Comparison of ENCODE assay signal across 13 cellular contexts in the genomic region with DNA sequence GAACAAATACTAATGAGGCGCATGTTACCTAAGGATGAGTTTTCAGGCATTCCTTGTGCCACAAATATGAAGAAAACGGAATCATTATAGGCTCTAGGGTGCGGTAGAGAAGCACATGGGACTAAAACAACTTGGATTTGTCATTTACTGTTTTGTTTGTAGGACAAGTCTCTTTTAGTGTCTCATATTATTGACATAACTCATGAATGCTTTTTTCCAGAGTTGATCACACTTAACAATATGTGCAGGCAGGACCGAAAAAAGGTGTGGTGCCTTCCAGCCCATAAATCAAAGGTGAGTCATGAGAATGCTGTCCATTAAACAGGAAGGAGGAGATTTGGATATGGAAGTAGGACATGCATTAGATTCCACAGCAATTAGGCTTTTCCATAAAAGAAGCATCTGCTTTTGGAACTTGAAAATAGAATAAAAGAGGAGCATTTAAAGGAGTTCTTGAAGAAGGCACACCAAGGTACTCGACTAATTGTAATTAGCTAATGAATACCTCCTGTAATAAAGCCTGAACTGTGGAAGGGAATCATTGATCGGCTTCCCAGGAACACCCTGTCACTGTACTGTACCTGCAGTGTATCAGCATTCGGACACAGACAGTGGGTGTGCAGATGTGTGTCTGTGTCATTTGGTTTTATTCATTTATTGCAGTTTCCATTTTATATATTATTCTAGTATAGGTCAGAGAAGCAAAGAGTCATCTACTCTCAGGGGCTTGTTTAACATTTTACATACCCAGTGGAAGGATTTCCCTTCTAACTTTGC.
DNase-seq lines count a peak whose midpoint lies in the region; ATAC-seq, FAIRE-seq and TF ChIP-seq lines count a peak whose summit lies in the region.
"Had no signal": no experiment of that assay in that cellular context is flagged by ENCODE, and none has a peak within 500 bp of the region (broad histone marks: within the 10 kb centered on the region; RNA-seq: fewer than 3 reads in every experiment).

No MANE protein-coding gene starts in this region.

- peak overlapping the region; percentile 62 for H3K9ac ChIP-seq in HCT116 (ENCODE audit: low read length)

- H3K9me3 ChIP-seq in A549, result peaks cover 28% of the 10 kb centered on the region
- H3K9me3 ChIP-seq in HCT116 (ENCODE audit: control insufficient read depth in 1 of 2, insufficient read depth in 1 of 2, low read depth in 1 of 2, low read length in 2 of 2), result peaks cover 4 to 16% of the 10 kb centered on the region in 2 experiments; a peak in 2 of 4 replicates
- peaks cover 23% of the 10 kb centered on the region for H3K9me3 ChIP-seq in RWPE2 (ENCODE audit: severe bottlenecking)

- H3K4me3 ChIP-seq in A549 (no peak overlapping the region), HCT116 (replicated peaks in 1 of 2; ENCODE audit: low read depth in 1 of 2, low read length in 2 of 2) (peak overlapping the region in 1 of 2 experiments; percentile 21; a peak in 1 of 4 replicates), RWPE2 (ENCODE audit: severe bottlenecking) (no peak overlapping the region), foreskin fibroblast (ENCODE audit: low read depth in 1 of 2, low read length in 2 of 2) (no peak overlapping the region)

- H3K9me2 ChIP-seq in HCT116 (ENCODE audit: insufficient read depth), result no peaks in the 10 kb centered on the region

- TF ChIP-seq POLR2A in A549 (IDR thresholded peaks at IDR 0.05; ENCODE audit: low read length) (no peak), HCT116 (IDR thresholded peaks at IDR 0.05; ENCODE audit: borderline replicate concordance, extremely low read depth, insufficient read depth, insufficient read length) (no peak)

- peak; percentile 57 to 86 for DNase-seq in A549 (ENCODE audit: low read depth in 1 of 2, low spot score in 1 of 2)
- DNase-seq in HCT116 (ENCODE audit: low read depth, low spot score), result peak; percentile 96
- DNase-seq in RWPE2 (ENCODE audit: low spot score), result no peak
- peak; percentile 88 to 94 for DNase-seq in foreskin fibroblast
- no peak for DNase-seq in AG08396 (ENCODE audit: low spot score)
- DNase-seq: activated CD4-positive, alpha-beta T cell treated with anti-CD3 and anti-CD28 coated beads, Interleukin-2, amount 50 U/mL, for 48 hours; AML-193; erythroblast; NCI-H2171 treated with DMSO at 0.1 percent for 48 hours; T-helper 2 cell had no signal

- 14% methylated on average over 7 of the region's 7 CpGs for WGBS in A549 (ENCODE audit: missing lambda C conversion rate)

- FAIRE-seq in A549 (lab: Jason Lieb, UNC), result peak; percentile 97

- no peaks in the 10 kb centered on the region for H3K27me3 ChIP-seq in HCT116 (ENCODE audit: insufficient read depth, low read length)
- no peaks in the 10 kb centered on the region for H3K27me3 ChIP-seq in RWPE2 (ENCODE audit: insufficient read depth, poor library complexity, severe bottlenecking)

- ATAC-seq in A549 (peak; percentile 51 to 76), HCT116 (peak; percentile 83), RWPE2 (ENCODE audit: low read depth) (peak; percentile 93), HG03175 (IDR thresholded peaks at IDR 0.05; ENCODE audit: unreplicated experiment) (no peak), GM18520 (IDR thresholded peaks at IDR 0.05; ENCODE audit: unreplicated experiment) (no peak), GM19035 (IDR thresholded peaks at IDR 0.05; ENCODE audit: unreplicated experiment) (no peak)

- H3K36me3 ChIP-seq in HCT116 (ENCODE audit: control insufficient read depth in 1 of 2, insufficient read depth in 2 of 2, low read length in 2 of 2) (peaks cover 0 to 41% of the 10 kb centered on the region in 2 experiments; a peak in 2 of 4 replicates), RWPE2 (ENCODE audit: low read depth) (peaks cover 11% of the 10 kb centered on the region)

- no peak overlapping the region for H2AFZ ChIP-seq in HCT116 (ENCODE audit: low read depth, low read length, poor library complexity, severe bottlenecking)

- CTCF ChIA-PET in A549 (lab: Yijun Ruan, JAX) (no interaction called here), HCT116 (lab: Charles Lee) (no interaction called here)

- peak in 1 of 2 experiments; percentile 50; a peak in 1 of 5 replicates for TF ChIP-seq EP300 in A549 (IDR thresholded peaks at IDR 0.05)

- POLR2A ChIA-PET in A549 (lab: Yijun Ruan, JAX) (no interaction called here), HCT116 (lab: Charles Lee) (no interaction called here)

- intact Hi-C loops in HCT116 (cut with micrococcal nuclease), result loop anchor here (1.0 kb wide), 1 partner anchor 8 kb away; no protein-coding TSS in a partner anchor

- H3K4me1 ChIP-seq in A549 (peaks cover 43% of the 10 kb centered on the region), HCT116 (ENCODE audit: control insufficient read depth in 1 of 2, insufficient read depth in 2 of 2, low read length in 2 of 2) (peaks cover 38 to 74% of the 10 kb centered on the region in 2 experiments), RWPE2 (ENCODE audit: insufficient read depth, poor library complexity, severe bottlenecking) (peaks cover 50% of the 10 kb centered on the region)

- TF ChIP-seq CTCF in A549 (IDR thresholded peaks at IDR 0.05) (no peak), HCT116 (IDR thresholded peaks at IDR 0.05 in 2 of 3, conservative IDR thresholded peaks at IDR 0.05 in 1 of 3; ENCODE audit: borderline replicate concordance in 1 of 3, insufficient read depth in 1 of 3, low read depth in 2 of 3, low read length in 2 of 3) (peak in 2 of 3 experiments; percentile 8 to 10; a peak in 1 of 6 replicates), RWPE2 (IDR thresholded peaks at IDR 0.05; ENCODE audit: poor library complexity, severe bottlenecking) (peak; percentile 50), foreskin fibroblast (IDR thresholded peaks at IDR 0.05; ENCODE audit: low read depth, low read length) (no peak)

- H3K27ac ChIP-seq in A549 (peak overlapping the region; percentile 56 to 76), HCT116 (ENCODE audit: low read depth, low read length) (peak overlapping the region; percentile 87), RWPE2 (ENCODE audit: poor library complexity, severe bottlenecking) (peak overlapping the region; percentile 99)

- peak; percentile 26 to 39; a peak in 2 of 5 replicates for TF ChIP-seq RAD21 in A549 (conservative IDR thresholded peaks at IDR 0.05 in 1 of 2, IDR thresholded peaks at IDR 0.05 in 1 of 2)
- peak; percentile 55 for TF ChIP-seq RAD21 in HCT116 (IDR thresholded peaks at IDR 0.05; ENCODE audit: low read depth)

- RAD21 ChIA-PET in HCT116 (lab: Charles Lee; ENCODE audit: low non-redundant PET in 1 of 2, low total read pairs in 2 of 2, uncharacterized antibody in 2 of 2, unreplicated experiment in 2 of 2), result no interaction called here

- peak overlapping the region; percentile 58 for H3K4me2 ChIP-seq in A549
- H3K4me2 ChIP-seq in HCT116 (ENCODE audit: low read length), result peak overlapping the region; percentile 66

- no peaks in the 10 kb centered on the region for H4K20me1 ChIP-seq in HCT116 (ENCODE audit: insufficient read depth)

- BruUV-seq in HCT116 (replicated peaks; lab: Mats Ljungman, UMichigan), result TSS peak; percentile 87

- peaks cover 4% of the 10 kb centered on the region; the same call in 1 of the 2 replicates for H3K79me2 ChIP-seq in HCT116 (ENCODE audit: insufficient read depth, low read length)

TF ChIP-seq in A549, 52 proteins besides CTCF, POLR2A, EP300 and RAD21 (continues in another document):
- TF ChIP-seq, protein P1, sequence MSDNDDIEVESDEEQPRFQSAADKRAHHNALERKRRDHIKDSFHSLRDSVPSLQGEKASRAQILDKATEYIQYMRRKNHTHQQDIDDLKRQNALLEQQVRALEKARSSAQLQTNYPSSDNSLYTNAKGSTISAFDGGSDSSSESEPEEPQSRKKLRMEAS (IDR thresholded peaks at IDR 0.05), result peak; percentile 72
- no peak for TF ChIP-seq BHLHE40 (IDR thresholded peaks at IDR 0.05; ENCODE audit: low read depth, low read length)
- TF ChIP-seq GATA3 (IDR thresholded peaks at IDR 0.05; ENCODE audit: borderline replicate concordance), result peak; percentile 80; the same call in 1 of the 2 replicates
- peak in 1 of 2 experiments; percentile 14; a peak in 1 of 4 replicates for TF ChIP-seq CEBPB (IDR thresholded peaks at IDR 0.05)
- TF ChIP-seq FOSL2 (IDR thresholded peaks at IDR 0.05), result peak; percentile 73; the same call in 1 of the 2 replicates
- TF ChIP-seq FOSL2 (CRISPR knock-in tag; IDR thresholded peaks at IDR 0.05), result peak; percentile 90
- peak; percentile 44; the same call in 1 of the 2 replicates for TF ChIP-seq JUNB (IDR thresholded peaks at IDR 0.05)
- TF ChIP-seq, protein P2, sequence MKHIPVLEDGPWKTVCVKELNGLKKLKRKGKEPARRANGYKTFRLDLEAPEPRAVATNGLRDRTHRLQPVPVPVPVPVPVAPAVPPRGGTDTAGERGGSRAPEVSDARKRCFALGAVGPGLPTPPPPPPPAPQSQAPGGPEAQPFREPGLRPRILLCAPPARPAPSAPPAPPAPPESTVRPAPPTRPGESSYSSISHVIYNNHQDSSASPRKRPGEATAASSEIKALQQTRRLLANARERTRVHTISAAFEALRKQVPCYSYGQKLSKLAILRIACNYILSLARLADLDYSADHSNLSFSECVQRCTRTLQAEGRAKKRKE (CRISPR knock-in tag; IDR thresholded peaks at IDR 0.05; ENCODE audit: low read depth), result no peak
- TF ChIP-seq JUN (IDR thresholded peaks at IDR 0.05), result 0 out of 5 replicates have a peak, but pooled peaks of 1 of the 2 experiments have one; percentile 51

TF ChIP-seq in HCT116, 20 proteins besides CTCF, POLR2A, EP300 and RAD21 (continues in another document):
- TF ChIP-seq EGR1 (IDR thresholded peaks at IDR 0.05; ENCODE audit: low read depth) (peak; percentile 19; the same call in 1 of the 2 replicates), YY1 (IDR thresholded peaks at IDR 0.05; ENCODE audit: extremely low read depth, insufficient replicate concordance, low read depth, low read length) (no peak)
- TF ChIP-seq, protein P3, sequence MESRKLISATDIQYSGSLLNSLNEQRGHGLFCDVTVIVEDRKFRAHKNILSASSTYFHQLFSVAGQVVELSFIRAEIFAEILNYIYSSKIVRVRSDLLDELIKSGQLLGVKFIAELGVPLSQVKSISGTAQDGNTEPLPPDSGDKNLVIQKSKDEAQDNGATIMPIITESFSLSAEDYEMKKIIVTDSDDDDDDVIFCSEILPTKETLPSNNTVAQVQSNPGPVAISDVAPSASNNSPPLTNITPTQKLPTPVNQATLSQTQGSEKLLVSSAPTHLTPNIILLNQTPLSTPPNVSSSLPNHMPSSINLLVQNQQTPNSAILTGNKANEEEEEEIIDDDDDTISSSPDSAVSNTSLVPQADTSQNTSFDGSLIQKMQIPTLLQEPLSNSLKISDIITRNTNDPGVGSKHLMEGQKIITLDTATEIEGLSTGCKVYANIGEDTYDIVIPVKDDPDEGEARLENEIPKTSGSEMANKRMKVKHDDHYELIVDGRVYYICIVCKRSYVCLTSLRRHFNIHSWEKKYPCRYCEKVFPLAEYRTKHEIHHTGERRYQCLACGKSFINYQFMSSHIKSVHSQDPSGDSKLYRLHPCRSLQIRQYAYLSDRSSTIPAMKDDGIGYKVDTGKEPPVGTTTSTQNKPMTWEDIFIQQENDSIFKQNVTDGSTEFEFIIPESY (IDR thresholded peaks at IDR 0.05; ENCODE audit: extremely low read depth, insufficient replicate concordance, low read length), result no peak

Comparison
In these comparisons a context has a peak if more than half of its experiments do, and no peak if none do; other contexts are left out.
1. ATAC-seq: peak in A549 (2 of 2), HCT116 (single experiment) and RWPE2 (single experiment); none in HG03175 (single experiment), GM18520 (single experiment) and GM19035 (single experiment).
2. DNase-seq: peak in A549 (2 of 2), HCT116 (single experiment) and foreskin fibroblast (2 of 2); none in RWPE2 (single experiment) and AG08396 (single experiment).
3. CTCF ChIP-seq: peak in HCT116 (2 of 3) and RWPE2 (single experiment); none in A549 (single experiment) and foreskin fibroblast (single experiment).
4. Peak in every context shown above with its lines, with median percentiles within 50 percentile points of each other: H3K27ac ChIP-seq.